In genomic region chr5:41883243-41883642, GRCh38 we compare ENCODE assay signal across 18 cellular contexts. TPM values are rescaled to one million over a fixed set of nuclear protein-coding genes. Genes with fewer than 3 reads are reported as not detected.
DNase-seq lines count a peak whose midpoint lies in the region; ATAC-seq and TF ChIP-seq lines count a peak whose summit lies in the region.
"Had no signal": no experiment of that assay in that cellular context is flagged by ENCODE, and none has a peak within 500 bp of the region (broad histone marks: within the 10 kb centered on the region; RNA-seq: fewer than 3 reads in every experiment).

No MANE protein-coding gene starts in this region.

- no peaks in the 10 kb centered on the region for H3K4me1 ChIP-seq in GM23338 (ENCODE audit: insufficient read depth)
- H3K4me1 ChIP-seq: BE2C had no signal

- no peaks in the 10 kb centered on the region for H3K27me3 ChIP-seq in GM23338 (ENCODE audit: insufficient read depth)
- H3K27me3 ChIP-seq: BE2C had no signal

- H4K20me1 ChIP-seq in GM23338 (replicated peaks; ENCODE audit: insufficient read depth) = no peaks in the 10 kb centered on the region

- ATAC-seq in GM23338 (no peak), HG02798 (IDR thresholded peaks at IDR 0.05; ENCODE audit: poor library complexity, unreplicated experiment) (no peak)
- ATAC-seq: HepG2 had no signal

- no peaks in the 10 kb centered on the region for H3K79me2 ChIP-seq in GM23338 (replicated peaks; ENCODE audit: insufficient read depth)

- H3K36me3 ChIP-seq in GM23338 (ENCODE audit: insufficient read depth) = peaks cover 4% of the 10 kb centered on the region; the same call in 1 of the 2 replicates
- H3K36me3 ChIP-seq: BE2C had no signal

- H3K4me3 Mint-ChIP-seq in GM23338 = no peak overlapping the region
- H3K4me3 Mint-ChIP-seq: CD4-positive, CD25-positive, alpha-beta regulatory T cell; HFFc6; IgD-negative memory B cell had no signal

- no peaks in the 10 kb centered on the region for H3F3A ChIP-seq in GM23338 (replicated peaks; ENCODE audit: low read depth)

- CTCF ChIA-PET in HEK293T (lab: Yijun Ruan, JAX) = no interaction called here

- peaks cover 23% of the 10 kb centered on the region; the same call in 2 of the 3 replicates for H3K9me3 Mint-ChIP-seq in GM23338
- H3K9me3 Mint-ChIP-seq: HFFc6, IgD-negative memory B cell had no signal

- H3K36me3 Mint-ChIP-seq in GM23338 (ENCODE audit: low read depth) = peaks cover 6% of the 10 kb centered on the region; the same call in 1 of the 3 replicates
- H3K36me3 Mint-ChIP-seq: CD4-positive, CD25-positive, alpha-beta regulatory T cell had no signal

- H3K9me2 ChIP-seq in GM23338 (ENCODE audit: insufficient read depth) = peaks cover 4% of the 10 kb centered on the region; the same call in 1 of the 2 replicates

- H3K4me2 ChIP-seq in GM23338 = no peak overlapping the region

- POLR2A ChIA-PET in HEK293T (lab: Yijun Ruan, JAX) = no interaction called here

- H3K27ac ChIP-seq in GM23338 (ENCODE audit: low read depth) = no peak overlapping the region
- H3K27ac ChIP-seq: GM23248 had no signal

- H2AFZ ChIP-seq in GM23338 = no peak overlapping the region
- H2AFZ ChIP-seq: GM23248 had no signal

- H3K27ac Mint-ChIP-seq in GM23338 = no peak overlapping the region
- H3K27ac Mint-ChIP-seq: HFFc6, IgD-negative memory B cell had no signal

- no peak overlapping the region for H3K4me3 ChIP-seq in GM23338
- H3K4me3 ChIP-seq: GM23248 had no signal

- DNase-seq in OCI-M1 (lab: John Stamatoyannopoulos, UW) (peak; percentile 83), SK-N-DZ (ENCODE audit: low spot score) (peak; percentile 17), islet precursor cell (peak; percentile 50), GM23338 (ENCODE audit: low spot score) (no peak), HEK293T (ENCODE audit: extremely low spot score) (no peak), retina (no peak)
- DNase-seq: ACHN; BE2C; C1 segment of cervical spinal cord; Caco-2; CD4-positive, CD25-positive, alpha-beta regulatory T cell; GM23248; HCEC 1CT; HFFc6; KG1 had no signal

- TF ChIP-seq CTCF in GM23338 (conservative IDR thresholded peaks at IDR 0.05; ENCODE audit: low read depth in 2 of 2) = no peak

- no peaks in the 10 kb centered on the region for H3K27me3 Mint-ChIP-seq in GM23338 (ENCODE audit: insufficient read depth, low read depth, poor library complexity)

- H3K4me1 Mint-ChIP-seq in GM23338 = no peaks in the 10 kb centered on the region
- H3K4me1 Mint-ChIP-seq: CD4-positive, CD25-positive, alpha-beta regulatory T cell; IgD-negative memory B cell had no signal

TF ChIP-seq in GM23338, 12 proteins besides CTCF, POLR2A, EP300 and RAD21 (continues in another document):
- TF ChIP-seq POLR2AphosphoS5 (IDR thresholded peaks at IDR 0.05; ENCODE audit: low read depth) (no peak), JUNB (IDR thresholded peaks at IDR 0.05; ENCODE audit: unreplicated experiment) (no peak), ETS1 (IDR thresholded peaks at IDR 0.05) (no peak), EZH2 (IDR thresholded peaks at IDR 0.05; ENCODE audit: low read depth, unreplicated experiment) (no peak), NANOG (IDR thresholded peaks at IDR 0.05; ENCODE audit: borderline replicate concordance) (no peak), STAT1 (IDR thresholded peaks at IDR 0.05; ENCODE audit: unreplicated experiment) (no peak)

TF ChIP-seq in HEK293T, 16 proteins besides CTCF, POLR2A, EP300 and RAD21:
- TF ChIP-seq NFRKB (IDR thresholded peaks at IDR 0.05) (no peak), ARNT (IDR thresholded peaks at IDR 0.05) (no peak), BHLHE40 (IDR thresholded peaks at IDR 0.05; ENCODE audit: borderline replicate concordance) (no peak), ZNF384 (IDR thresholded peaks at IDR 0.05) (no peak), HDGF (IDR thresholded peaks at IDR 0.05; ENCODE audit: borderline replicate concordance) (no peak), L3MBTL2 (conservative IDR thresholded peaks at IDR 0.05) (no peak), TARDBP (IDR thresholded peaks at IDR 0.05) (no peak), FOXM1 (IDR thresholded peaks at IDR 0.05; ENCODE audit: borderline replicate concordance) (no peak), PKNOX1 (IDR thresholded peaks at IDR 0.05) (no peak)

RNA-seq across cellular contexts. Expression of gene OXCT1, which starts 13.0 kb away (rescaled TPM):
- polyA plus RNA-seq in SK-N-DZ (2014; cell fraction: cytosol; rRNA removed) = 34.4 and 34.9 TPM in 2 replicates
- 32.9 and 38.0 TPM in 2 replicates for polyA plus RNA-seq in SK-N-DZ (2014; cell fraction: nucleus; rRNA removed)
- 29.2 and 37.0 TPM in 2 replicates for total RNA-seq in GM23338 (2014; rRNA removed; shearing (Covaris generic))
- polyA plus RNA-seq in GM23338 (2016; fragmentation: Nextera tagmentation; extraction: Ambion mirVana) = 11.6 and 12.9 TPM in 2 replicates

RNA-seq across cellular contexts. Expression of gene RIMOC1, which starts 20.9 kb away (rescaled TPM):
- polyA plus RNA-seq in SK-N-DZ (2014; cell fraction: cytosol; rRNA removed) = 15.8 and 19.2 TPM in 2 replicates
- 10.4 and 15.4 TPM in 2 replicates for polyA plus RNA-seq in SK-N-DZ (2014; cell fraction: nucleus; rRNA removed)
- total RNA-seq in GM23338 (2014; rRNA removed; shearing (Covaris generic)) = 25.3 and 30.3 TPM in 2 replicates
- 22.7 and 26.4 TPM in 2 replicates for polyA plus RNA-seq in GM23338 (2016; fragmentation: Nextera tagmentation; extraction: Ambion mirVana)

RNA-seq across cellular contexts. Expression of gene FBXO4, which starts 41.8 kb away (rescaled TPM):
- not detected in 2 replicates for polyA plus RNA-seq in SK-N-DZ (2014; cell fraction: cytosol; rRNA removed)
- polyA plus RNA-seq in SK-N-DZ (2014; cell fraction: nucleus; rRNA removed) = 0.88 and 1.1 TPM in 2 replicates
- total RNA-seq in GM23338 (2014; rRNA removed; shearing (Covaris generic)) = 0.54 and 0.63 TPM in 2 replicates
- 0.52 and 0.74 TPM in 2 replicates for polyA plus RNA-seq in GM23338 (2016; fragmentation: Nextera tagmentation; extraction: Ambion mirVana)

Comparison
In these comparisons a context has a peak if more than half of its experiments do, and no peak if none do; other contexts are left out.
1. DNase-seq: peak in OCI-M1 (single experiment), SK-N-DZ (single experiment) and islet precursor cell (single experiment); none in GM23338 (single experiment), HEK293T (single experiment) and retina (single experiment).